1 cellular context compared by ENCODE assay signal in genomic region chr4:138507527-138507926, GRCh38.
TF ChIP-seq lines count a peak whose summit lies in the region.

No MANE protein-coding gene starts in this region.

TF ChIP-seq in HepG2, 621 proteins besides CTCF, POLR2A, EP300 and RAD21:
- TF ChIP-seq CCAR2 (optimal IDR thresholded peaks at IDR 0.05; ENCODE audit: low read depth, low read length) (no peak), ZNF552 (CRISPR knock-in tag; IDR thresholded peaks at IDR 0.05; ENCODE audit: borderline replicate concordance) (no peak), HHEX (CRISPR knock-in tag; IDR thresholded peaks at IDR 0.05) (no peak), HNF1B (CRISPR knock-in tag; IDR thresholded peaks at IDR 0.05) (no peak), IKZF5 (CRISPR knock-in tag; IDR thresholded peaks at IDR 0.05) (no peak), ZNF639 (CRISPR knock-in tag; conservative IDR thresholded peaks at IDR 0.05) (no peak), ZNF563 (CRISPR knock-in tag; IDR thresholded peaks at IDR 0.05) (no peak), ZNF451 (CRISPR knock-in tag; IDR thresholded peaks at IDR 0.05) (no peak), ZNF296 (CRISPR knock-in tag; conservative IDR thresholded peaks at IDR 0.05) (no peak), ZNF484 (CRISPR knock-in tag; IDR thresholded peaks at IDR 0.05; ENCODE audit: borderline replicate concordance, low read depth) (no peak), GRHL1 (CRISPR knock-in tag; conservative IDR thresholded peaks at IDR 0.05) (no peak), GPN1 (CRISPR knock-in tag; IDR thresholded peaks at IDR 0.05; ENCODE audit: borderline replicate concordance) (no peak), SALL1 (CRISPR knock-in tag; IDR thresholded peaks at IDR 0.05) (no peak), E2F1 (CRISPR knock-in tag; IDR thresholded peaks at IDR 0.05) (no peak), BATF2 (CRISPR knock-in tag; IDR thresholded peaks at IDR 0.05) (no peak), CEBPG (CRISPR knock-in tag; IDR thresholded peaks at IDR 0.05) (no peak), THAP8 (CRISPR knock-in tag; IDR thresholded peaks at IDR 0.05; ENCODE audit: borderline replicate concordance) (no peak)
